Comparison of ENCODE assay signal across 11 cellular contexts in genomic region chr1:41936107-41936506, GRCh38. TPM values are rescaled to one million over a fixed set of nuclear protein-coding genes. Genes with fewer than 3 reads are reported as not detected.
A peak's percentile ranks its signal among the peaks of the same experiment; 100 is the strongest.
DNase-seq lines count a peak whose midpoint lies in the region; ATAC-seq and TF ChIP-seq lines count a peak whose summit lies in the region.
"Had no signal": no experiment of that assay in that cellular context is flagged by ENCODE, and none has a peak within 500 bp of the region (broad histone marks: within the 10 kb centered on the region; RNA-seq: fewer than 3 reads in every experiment).

No MANE protein-coding gene starts in this region.

- H3K36me3 ChIP-seq in SK-N-SH (replicated peaks in 1 of 2; ENCODE audit: control insufficient read depth in 1 of 2, insufficient read depth in 2 of 2, low read length in 1 of 2), result peaks cover 0 to 3% of the 10 kb centered on the region in 2 experiments

- no peak for TF ChIP-seq CTCF in SK-N-SH (IDR thresholded peaks at IDR 0.05)

- H3K9me3 Mint-ChIP-seq in activated CD8-positive, alpha-beta memory T cell treated with anti-CD3 and anti-CD28 coated beads, Interleukin-2, amount 10 ng/mL, durations not matched to agents 7 days and 5 days (ENCODE audit: low read depth), result peaks cover 11% of the 10 kb centered on the region
- H3K9me3 Mint-ChIP-seq: stimulated activated naive CD8-positive, alpha-beta T cell treated with anti-CD3 and anti-CD28 coated beads, Interleukin-15, Interleukin-2, amounts not matched to agents 100 ng/mL and 50 ng/mL, for 24 hours had no signal

- no peaks in the 10 kb centered on the region for H3K27me3 ChIP-seq in SK-N-SH (ENCODE audit: insufficient read depth)

- TF ChIP-seq EP300 in SK-N-SH (IDR thresholded peaks at IDR 0.05; ENCODE audit: borderline replicate concordance in 1 of 2, low read depth in 1 of 2, low read length in 1 of 2), result peak; percentile 24 to 61; a peak in 2 of 4 replicates

- no peak overlapping the region for H3K4me3 Mint-ChIP-seq in activated CD8-positive, alpha-beta memory T cell treated with anti-CD3 and anti-CD28 coated beads, Interleukin-2, amount 10 ng/mL, durations not matched to agents 7 days and 5 days
- H3K4me3 Mint-ChIP-seq: stimulated activated naive CD8-positive, alpha-beta T cell treated with anti-CD3 and anti-CD28 coated beads, Interleukin-15, Interleukin-2, amounts not matched to agents 100 ng/mL and 50 ng/mL, for 24 hours had no signal

- H3F3A ChIP-seq in SK-N-SH (replicated peaks; ENCODE audit: insufficient read depth), result no peaks in the 10 kb centered on the region

- H3K27me3 Mint-ChIP-seq in activated CD8-positive, alpha-beta memory T cell treated with anti-CD3 and anti-CD28 coated beads, Interleukin-2, amount 10 ng/mL, durations not matched to agents 7 days and 5 days, result no peaks in the 10 kb centered on the region

- no peak overlapping the region for H2AFZ ChIP-seq in SK-N-SH (ENCODE audit: low read depth)

- POLR2A ChIA-PET in SK-N-SH (lab: Yijun Ruan, JAX), result no interaction called here

- H4K20me1 ChIP-seq in SK-N-SH (ENCODE audit: insufficient read depth), result no peaks in the 10 kb centered on the region

- peak overlapping the region in 1 of 2 experiments; percentile 65; a peak in 1 of 4 replicates for H3K27ac ChIP-seq in SK-N-SH (ENCODE audit: low read depth in 2 of 2, low read length in 1 of 2)

- H3K27ac Mint-ChIP-seq in activated CD8-positive, alpha-beta memory T cell treated with anti-CD3 and anti-CD28 coated beads, Interleukin-2, amount 10 ng/mL, durations not matched to agents 7 days and 5 days, result no peak overlapping the region
- H3K27ac Mint-ChIP-seq: stimulated activated naive CD8-positive, alpha-beta T cell treated with anti-CD3 and anti-CD28 coated beads, Interleukin-15, Interleukin-2, amounts not matched to agents 100 ng/mL and 50 ng/mL, for 24 hours had no signal

- no peak for TF ChIP-seq RAD21 in SK-N-SH (IDR thresholded peaks at IDR 0.05; ENCODE audit: low read length)

- peaks cover 25% of the 10 kb centered on the region for H3K4me1 Mint-ChIP-seq in activated CD8-positive, alpha-beta memory T cell treated with anti-CD3 and anti-CD28 coated beads, Interleukin-2, amount 10 ng/mL, durations not matched to agents 7 days and 5 days

- H3K79me2 ChIP-seq in SK-N-SH (ENCODE audit: insufficient read depth), result no peaks in the 10 kb centered on the region

- H3K9me3 ChIP-seq in SK-N-SH, result no peaks in the 10 kb centered on the region
- H3K9me3 ChIP-seq: mucosa of descending colon had no signal

- CTCF ChIA-PET in activated CD8-positive, alpha-beta memory T cell treated with anti-CD3 and anti-CD28 coated beads, Interleukin-2, amount 10 ng/mL, durations not matched to agents 7 days and 5 days (lab: Charles Lee), result interaction anchor here (1.6 kb wide), 1 partner anchor 20 kb away, joined by 3 read pairs; no protein-coding TSS in a partner anchor
- CTCF ChIA-PET in SK-N-SH (lab: Yijun Ruan, JAX), result interaction anchor here (1.2 to 1.3 kb wide), 2 partner anchors 9 to 17 kb away, joined by 3 to 4 read pairs; partner anchors contain the start of gene HIVEP3

- ATAC-seq in activated CD8-positive, alpha-beta memory T cell treated with anti-CD3 and anti-CD28 coated beads, Interleukin-2, amount 10 ng/mL, durations not matched to agents 7 days and 5 days, result peak; percentile 70
- ATAC-seq: mucosa of descending colon had no signal

- WGBS in SK-N-SH (ENCODE audit: low lambda C conversion rate), result 17% methylated on average over 2 of the region's 2 CpGs

- H3K36me3 Mint-ChIP-seq in activated CD8-positive, alpha-beta memory T cell treated with anti-CD3 and anti-CD28 coated beads, Interleukin-2, amount 10 ng/mL, durations not matched to agents 7 days and 5 days, result peaks cover 15% of the 10 kb centered on the region

- H3K4me1 ChIP-seq in SK-N-SH (ENCODE audit: control insufficient read depth in 1 of 2, insufficient read depth in 2 of 2, low read depth in 1 of 2, low read length in 1 of 2), result peaks cover 0 to 12% of the 10 kb centered on the region in 2 experiments; a peak in 1 of 4 replicates

- H3K9ac ChIP-seq in SK-N-SH, result no peak overlapping the region

- H3K4me3 ChIP-seq in SK-N-SH (ENCODE audit: low read depth in 2 of 2, low read length in 1 of 2), result no peak overlapping the region
- H3K4me3 ChIP-seq: mucosa of descending colon had no signal

- peak overlapping the region; percentile 36; the same call in 1 of the 2 replicates for H3K4me2 ChIP-seq in SK-N-SH

- no peaks in the 10 kb centered on the region; the same call in 1 of the 2 replicates for H3K9me2 ChIP-seq in SK-N-SH

- DNase-seq in activated CD8-positive, alpha-beta memory T cell treated with anti-CD3 and anti-CD28 coated beads, Interleukin-2, amount 10 ng/mL, durations not matched to agents 7 days and 5 days, result no peak
- DNase-seq in activated CD8-positive, alpha-beta memory T cell treated with anti-CD3 and anti-CD28 coated beads, Interleukin-2, amount 50 U/mL, for 48 hours, result no peak
- DNase-seq in NCI-H187 (lab: John Stamatoyannopoulos, UW) (peak; percentile 26 to 55), SK-N-SH (no peak), kidney tubule cell (ENCODE audit: low spot score) (peak; percentile 84), ecto neural progenitor cell (ENCODE audit: low spot score) (no peak), RPMI8226 (no peak)
- no peak for DNase-seq in activated CD4-positive, alpha-beta T cell treated with anti-CD3 and anti-CD28 coated beads, Interleukin-2, amount 50 U/mL, for 48 hours
- DNase-seq: aorta, mucosa of descending colon had no signal

TF ChIP-seq in SK-N-SH, 30 proteins besides CTCF, POLR2A, EP300 and RAD21 (continues in another document):
- TF ChIP-seq REST (IDR thresholded peaks at IDR 0.05; ENCODE audit: low read depth, low read length) (0 out of 2 replicates have a peak, but pooled peaks have one; percentile 30), NFIC (IDR thresholded peaks at IDR 0.05; ENCODE audit: borderline replicate concordance) (peak; percentile 35; the same call in 1 of the 2 replicates), FOSL2 (IDR thresholded peaks at IDR 0.05; ENCODE audit: borderline replicate concordance, low read depth) (peak; percentile 96), TAF1 (IDR thresholded peaks at IDR 0.05; ENCODE audit: borderline replicate concordance, low read depth, low read length) (no peak), RXRA (IDR thresholded peaks at IDR 0.05; ENCODE audit: borderline replicate concordance, low read depth) (peak; percentile 60), JUND (IDR thresholded peaks at IDR 0.05) (peak; percentile 91), TCF12 (IDR thresholded peaks at IDR 0.05) (peak; percentile 82)
- TF ChIP-seq, protein P1, sequence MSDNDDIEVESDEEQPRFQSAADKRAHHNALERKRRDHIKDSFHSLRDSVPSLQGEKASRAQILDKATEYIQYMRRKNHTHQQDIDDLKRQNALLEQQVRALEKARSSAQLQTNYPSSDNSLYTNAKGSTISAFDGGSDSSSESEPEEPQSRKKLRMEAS (IDR thresholded peaks at IDR 0.05; ENCODE audit: low read depth), result peak; percentile 26; the same call in 1 of the 2 replicates
- TF ChIP-seq, protein P2, sequence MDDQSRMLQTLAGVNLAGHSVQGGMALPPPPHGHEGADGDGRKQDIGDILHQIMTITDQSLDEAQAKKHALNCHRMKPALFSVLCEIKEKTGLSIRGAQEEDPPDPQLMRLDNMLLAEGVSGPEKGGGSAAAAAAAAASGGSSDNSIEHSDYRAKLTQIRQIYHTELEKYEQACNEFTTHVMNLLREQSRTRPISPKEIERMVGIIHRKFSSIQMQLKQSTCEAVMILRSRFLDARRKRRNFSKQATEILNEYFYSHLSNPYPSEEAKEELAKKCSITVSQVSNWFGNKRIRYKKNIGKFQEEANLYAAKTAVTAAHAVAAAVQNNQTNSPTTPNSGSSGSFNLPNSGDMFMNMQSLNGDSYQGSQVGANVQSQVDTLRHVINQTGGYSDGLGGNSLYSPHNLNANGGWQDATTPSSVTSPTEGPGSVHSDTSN (IDR thresholded peaks at IDR 0.05), result peak; percentile 84
- TF ChIP-seq, protein P3, sequence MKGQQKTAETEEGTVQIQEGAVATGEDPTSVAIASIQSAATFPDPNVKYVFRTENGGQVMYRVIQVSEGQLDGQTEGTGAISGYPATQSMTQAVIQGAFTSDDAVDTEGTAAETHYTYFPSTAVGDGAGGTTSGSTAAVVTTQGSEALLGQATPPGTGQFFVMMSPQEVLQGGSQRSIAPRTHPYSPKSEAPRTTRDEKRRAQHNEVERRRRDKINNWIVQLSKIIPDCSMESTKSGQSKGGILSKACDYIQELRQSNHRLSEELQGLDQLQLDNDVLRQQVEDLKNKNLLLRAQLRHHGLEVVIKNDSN (IDR thresholded peaks at IDR 0.05; ENCODE audit: borderline replicate concordance, low read depth), result no peak

RNA-seq across cellular contexts. Expression of gene HIVEP3, which starts 17.4 kb away (rescaled TPM):
- total RNA-seq in activated CD8-positive, alpha-beta memory T cell treated with anti-CD3 and anti-CD28 coated beads, Interleukin-2, amount 10 ng/mL, durations not matched to agents 7 days and 5 days, result 10 to 100 TPM; 15.1 to 18.1 TPM
- 6.2 and 6.4 TPM in 2 replicates for polyA plus RNA-seq in SK-N-SH (2012; rRNA removed)
- 6.9 and 7.3 TPM in 2 replicates for polyA plus RNA-seq in SK-N-SH (2012; cell fraction: cytosol; rRNA removed)
- 5.7 and 9.3 TPM in 2 replicates for polyA plus RNA-seq in SK-N-SH (2012; cell fraction: nucleus; rRNA removed)

Comparison
In these comparisons a context has a peak if more than half of its experiments do, and no peak if none do; other contexts are left out.
1. DNase-seq: peak in NCI-H187 (2 of 2) and kidney tubule cell (single experiment); none in activated CD8-positive, alpha-beta memory T cell treated with anti-CD3 and anti-CD28 coated beads, Interleukin-2, amount 10 ng/mL, durations not matched to agents 7 days and 5 days (single experiment), activated CD8-positive, alpha-beta memory T cell treated with anti-CD3 and anti-CD28 coated beads, Interleukin-2, amount 50 U/mL, for 48 hours (single experiment), SK-N-SH (single experiment), ecto neural progenitor cell (single experiment), RPMI8226 (single experiment) and activated CD4-positive, alpha-beta T cell treated with anti-CD3 and anti-CD28 coated beads, Interleukin-2, amount 50 U/mL, for 48 hours (0 of 2).